ENCODE assay signal across 26 cellular contexts in genomic region chr2:216508229-216508628, GRCh38. TPM values are rescaled to one million over a fixed set of nuclear protein-coding genes. Genes with fewer than 3 reads are reported as not detected.
A peak's percentile ranks its signal among the peaks of the same experiment; 100 is the strongest.
DNase-seq lines count a peak whose midpoint lies in the region; ATAC-seq and TF ChIP-seq lines count a peak whose summit lies in the region.
"Had no signal": no experiment of that assay in that cellular context is flagged by ENCODE, and none has a peak within 500 bp of the region (broad histone marks: within the 10 kb centered on the region; RNA-seq: fewer than 3 reads in every experiment).

No MANE protein-coding gene starts in this region.

- H3K27me3 ChIP-seq in heart right ventricle, result no peaks in the 10 kb centered on the region
- H3K27me3 ChIP-seq: foreskin keratinocyte, sigmoid colon, thyroid gland had no signal

- peaks cover 44% of the 10 kb centered on the region for H3K36me3 Mint-ChIP-seq in stimulated activated memory B cell treated with anti-CD40 and anti-IgM and Interleukin-4, amounts not matched to agents 10 μg/mL and 1 μg/mL and 100 μg/mL, for 72 hours

- DNase-seq in Right ventricle myocardium inferior (ENCODE audit: missing footprints) (no peak), cardiac septum (ENCODE audit: low spot score) (no peak), SK-N-MC (ENCODE audit: low read depth, low spot score) (no peak), heart right ventricle (peak in 1 of 2 donors; percentile 39), NAMALWA (ENCODE audit: low spot score) (no peak)
- DNase-seq: activated CD4-positive, alpha-beta T cell treated with anti-CD3 and anti-CD28 coated beads, Interleukin-2, amount 10 ng/mL, durations not matched to agents 7 days and 5 days; activated gamma-delta T cell; amniotic stem cell; caudate nucleus; CD4-positive, CD25-positive, alpha-beta regulatory T cell; dermis blood vessel endothelial cell; foreskin keratinocyte; H7; Karpas-422; kidney; naive B cell; NCI-H1105 treated with DMSO at 0.1 percent for 48 hours; NCI-H2107; NCI-H510A; sigmoid colon; stimulated activated naive CD4-positive, alpha-beta T cell; thyroid gland had no signal

- no peak overlapping the region for H3K9ac ChIP-seq in SK-N-MC (ENCODE audit: insufficient read length)

- H3K27me3 Mint-ChIP-seq in stimulated activated memory B cell treated with anti-CD40 and anti-IgM and Interleukin-4, amounts not matched to agents 10 μg/mL and 1 μg/mL and 100 μg/mL, for 72 hours, result no peaks in the 10 kb centered on the region
- H3K27me3 Mint-ChIP-seq: activated CD4-positive, alpha-beta T cell treated with anti-CD3 and anti-CD28 coated beads, Interleukin-2, amount 10 ng/mL, durations not matched to agents 7 days and 5 days; CD4-positive, CD25-positive, alpha-beta regulatory T cell; memory B cell; naive B cell had no signal

- no peak overlapping the region for H3K27ac Mint-ChIP-seq in stimulated activated memory B cell treated with anti-CD40 and anti-IgM and Interleukin-4, amounts not matched to agents 10 μg/mL and 1 μg/mL and 100 μg/mL, for 72 hours
- H3K27ac Mint-ChIP-seq: activated CD4-positive, alpha-beta T cell treated with anti-CD3 and anti-CD28 coated beads, Interleukin-2, amount 10 ng/mL, durations not matched to agents 7 days and 5 days; memory B cell had no signal

- ATAC-seq in Right ventricle myocardium inferior, result peak; percentile 33
- ATAC-seq in heart right ventricle, result peak; percentile 46 to 74 (median 62)
- peak; percentile 43 for ATAC-seq in stimulated activated memory B cell treated with anti-CD40 and anti-IgM and Interleukin-4, amounts not matched to agents 10 μg/mL and 1 μg/mL and 100 μg/mL, for 72 hours
- ATAC-seq in HG03342 (IDR thresholded peaks at IDR 0.05; ENCODE audit: unreplicated experiment), result no peak
- ATAC-seq in HG03378 (IDR thresholded peaks at IDR 0.05; ENCODE audit: unreplicated experiment), result no peak
- ATAC-seq: foreskin keratinocyte had no signal

- peaks cover 0 to 13% (median 7%) of the 10 kb centered on the region in 9 donors for H3K4me1 ChIP-seq in heart right ventricle
- H3K4me1 ChIP-seq: foreskin keratinocyte, thyroid gland had no signal

- H3K4me3 ChIP-seq in SK-N-MC, result no peak overlapping the region
- H3K4me3 ChIP-seq in heart right ventricle, result no peak overlapping the region
- H3K4me3 ChIP-seq: sigmoid colon, thyroid gland had no signal

- no peaks in the 10 kb centered on the region for H3K9me3 ChIP-seq in SK-N-MC (ENCODE audit: low read depth, low read length)
- no peaks in the 10 kb centered on the region for H3K9me3 ChIP-seq in heart right ventricle
- H3K9me3 ChIP-seq: sigmoid colon, thyroid gland had no signal

- intact Hi-C loops in Right ventricle myocardium inferior (cut with DNase I), result no loop called here
- intact Hi-C loops in cardiac septum (cut with DNase I), result no loop called here
- intact Hi-C loops in heart right ventricle (cut with DNase I), result no loop called here

- no peak for TF ChIP-seq CTCF in heart right ventricle (IDR thresholded peaks at IDR 0.05)

- peak overlapping the region; percentile 48 for H3K27ac ChIP-seq in SK-N-MC
- H3K27ac ChIP-seq in heart right ventricle, result peak overlapping the region in 3 of 10 donors; percentile 11 to 27 (median 20)
- H3K27ac ChIP-seq: foreskin keratinocyte, sigmoid colon, thyroid gland had no signal

- H3K36me3 ChIP-seq in SK-N-MC (ENCODE audit: insufficient read depth, low read length) (peaks cover 39% of the 10 kb centered on the region), heart right ventricle (peaks cover 0 to 29% (median 9%) of the 10 kb centered on the region in 9 donors)

- H3K4me3 Mint-ChIP-seq in stimulated activated memory B cell treated with anti-CD40 and anti-IgM and Interleukin-4, amounts not matched to agents 10 μg/mL and 1 μg/mL and 100 μg/mL, for 72 hours, result no peak overlapping the region
- H3K4me3 Mint-ChIP-seq: activated CD4-positive, alpha-beta T cell treated with anti-CD3 and anti-CD28 coated beads, Interleukin-2, amount 10 ng/mL, durations not matched to agents 7 days and 5 days; CD4-positive, CD25-positive, alpha-beta regulatory T cell; memory B cell; naive B cell had no signal

- 76 to 88% methylated on average over 1 of the region's 1 CpG for WGBS in heart right ventricle, 2 donors

- H3K4me1 Mint-ChIP-seq in stimulated activated memory B cell treated with anti-CD40 and anti-IgM and Interleukin-4, amounts not matched to agents 10 μg/mL and 1 μg/mL and 100 μg/mL, for 72 hours, result peaks cover 15% of the 10 kb centered on the region

- H3K9me3 Mint-ChIP-seq in stimulated activated memory B cell treated with anti-CD40 and anti-IgM and Interleukin-4, amounts not matched to agents 10 μg/mL and 1 μg/mL and 100 μg/mL, for 72 hours, result no peaks in the 10 kb centered on the region
- H3K9me3 Mint-ChIP-seq: activated CD4-positive, alpha-beta T cell treated with anti-CD3 and anti-CD28 coated beads, Interleukin-2, amount 10 ng/mL, durations not matched to agents 7 days and 5 days; memory B cell; naive B cell had no signal

RNA-seq across cellular contexts. Expression of gene RPL37A, which starts 9.6 kb away (rescaled TPM):
- total RNA-seq in Right ventricle myocardium inferior (2,083 TPM), cardiac septum (1,531 TPM), heart right ventricle (1,000 to 10,000 TPM; 1,773 to 2,212 (median 2,050) TPM)
- 1,000 to 10,000 TPM; 2,109 to 6,100 TPM for polyA plus RNA-seq in heart right ventricle

Comparison
In these comparisons a context has a peak if more than half of its experiments do, and no peak if none do; other contexts are left out.
1. ATAC-seq: peak in Right ventricle myocardium inferior (single experiment), heart right ventricle (8 of 8) and stimulated activated memory B cell treated with anti-CD40 and anti-IgM and Interleukin-4, amounts not matched to agents 10 μg/mL and 1 μg/mL and 100 μg/mL, for 72 hours (single experiment); none in HG03342 (single experiment) and HG03378 (single experiment).